In the genomic region with DNA sequence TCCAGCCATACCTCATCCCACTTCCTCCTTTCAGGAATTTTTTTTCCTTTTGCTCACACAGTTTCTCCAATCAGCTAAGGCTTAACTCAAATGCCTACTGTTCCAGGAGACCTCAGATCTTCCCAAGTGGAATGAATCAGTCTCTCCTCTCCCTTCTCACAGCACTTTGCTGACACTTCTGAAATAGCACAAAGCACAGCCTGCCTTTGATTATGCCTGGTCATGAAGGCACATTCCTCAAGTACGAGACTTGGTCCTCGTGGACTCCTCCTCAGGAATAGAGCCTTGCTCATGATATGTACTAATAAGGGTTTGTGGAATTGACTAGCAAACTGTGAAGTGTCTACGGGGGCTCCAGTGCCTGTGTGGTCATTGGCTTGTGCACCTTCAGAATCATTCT, we compare ENCODE assay signal across 14 cellular contexts.
"Had no signal": no experiment of that assay in that cellular context is flagged by ENCODE, and none has a peak within 500 bp of the region (broad histone marks: within the 10 kb centered on the region; RNA-seq: fewer than 3 reads in every experiment).

No MANE protein-coding gene starts in this region.

- H3K9me3 Mint-ChIP-seq: endodermal cell had no signal

- H3K4me3 Mint-ChIP-seq: endodermal cell; naive thymus-derived CD8-positive, alpha-beta T cell; stimulated activated naive B cell treated with anti-CD40 and anti-IgM and Interleukin-4, amounts not matched to agents 10 μg/mL and 1 μg/mL and 100 μg/mL, for 72 hours had no signal

- H3K4me1 ChIP-seq: pancreas, tibial artery had no signal

- H3K4me1 Mint-ChIP-seq: endodermal cell; naive thymus-derived CD8-positive, alpha-beta T cell; stimulated activated naive B cell treated with anti-CD40 and anti-IgM and Interleukin-4, amounts not matched to agents 10 μg/mL and 1 μg/mL and 100 μg/mL, for 72 hours had no signal

- H3K36me3 Mint-ChIP-seq: stimulated activated naive B cell treated with anti-CD40 and anti-IgM and Interleukin-4, amounts not matched to agents 10 μg/mL and 1 μg/mL and 100 μg/mL, for 72 hours had no signal

- H3K36me3 ChIP-seq: esophagus squamous epithelium, pancreas, tibial artery had no signal

- H3K27ac Mint-ChIP-seq: endodermal cell; naive thymus-derived CD8-positive, alpha-beta T cell; stimulated activated naive B cell treated with anti-CD40 and anti-IgM and Interleukin-4, amounts not matched to agents 10 μg/mL and 1 μg/mL and 100 μg/mL, for 72 hours had no signal

- DNase-seq: activated CD4-positive, alpha-beta T cell treated with anti-CD3 and anti-CD28 coated beads, Interleukin-2, amount 50 U/mL, for 1 hour; activated naive CD4-positive, alpha-beta T cell treated with Interleukin-2 at 50 U/mL for 16 hours; aorta; endodermal cell; esophagus squamous epithelium; naive thymus-derived CD8-positive, alpha-beta T cell; pancreas; stimulated activated CD4-positive, alpha-beta T cell treated with anti-CD3 and anti-CD28 coated beads, Interleukin-4, amount 100 ng/mL, for 1 hour; stimulated activated naive B cell treated with anti-CD40 and anti-IgM and Interleukin-4, amounts not matched to agents 10 μg/mL and 1 μg/mL and 100 μg/mL, for 72 hours; T-helper 9 cell; tibial artery had no signal

- H3K9me3 ChIP-seq: esophagus squamous epithelium, pancreas, tibial artery had no signal

- FAIRE-seq: pancreas had no signal

- ATAC-seq: activated CD4-positive, CD25-positive, alpha-beta regulatory T cell treated with anti-CD3 and anti-CD28 coated beads, Interleukin-2, amount 50 U/mL, for 24 hours; left lobe of liver; naive thymus-derived CD8-positive, alpha-beta T cell; pancreas had no signal

- H3K27me3 ChIP-seq: esophagus squamous epithelium, pancreas, tibial artery had no signal

- H3K4me3 ChIP-seq: esophagus squamous epithelium, pancreas, SK-N-MC, tibial artery had no signal

- H3K27ac ChIP-seq: pancreas, SK-N-MC, tibial artery had no signal
